1 cellular context compared by ENCODE assay signal in the genomic region with DNA sequence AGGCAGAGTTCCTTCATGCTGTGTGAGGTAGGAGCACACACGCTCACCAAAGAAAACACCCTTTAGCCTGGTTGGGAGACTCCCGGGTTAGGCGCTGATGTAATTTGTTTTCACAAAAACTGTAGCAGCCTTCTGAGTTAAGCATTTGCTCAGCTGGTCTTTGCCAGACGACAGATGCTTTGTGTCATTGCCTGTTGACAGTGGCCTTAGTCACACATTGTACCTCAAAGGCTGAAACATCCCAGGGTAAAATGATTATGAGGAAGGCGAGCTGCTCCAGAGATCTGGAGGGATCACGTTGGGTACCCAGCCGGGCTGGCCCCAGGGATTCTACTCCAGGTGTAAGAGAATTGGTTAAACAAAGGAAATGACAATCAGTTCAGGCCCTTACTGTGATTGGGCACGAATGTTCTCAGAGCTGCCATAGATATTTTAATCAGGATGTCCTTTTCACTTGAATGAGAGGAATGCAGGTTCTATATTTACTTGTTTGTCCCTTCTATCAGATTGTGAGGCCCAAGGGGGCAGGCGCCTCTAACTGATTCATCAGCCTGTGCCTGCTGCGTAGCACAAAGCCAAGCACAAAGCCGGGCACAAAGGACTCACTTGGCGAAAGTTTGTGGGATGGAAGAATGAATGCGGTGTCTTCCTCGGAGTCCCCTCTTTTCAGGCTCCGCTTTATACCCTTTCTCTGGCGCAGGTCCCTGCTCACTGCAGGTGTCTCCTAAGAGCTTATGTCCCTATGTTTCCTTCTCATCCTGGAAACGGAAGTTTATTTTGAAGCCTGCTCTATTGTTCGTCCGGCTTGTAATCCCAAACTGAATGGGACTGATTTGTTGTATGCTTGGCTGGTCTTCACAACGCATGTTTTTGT.
TF ChIP-seq lines count a peak whose summit lies in the region.

No MANE protein-coding gene starts in this region.

TF ChIP-seq in HepG2, 621 proteins besides CTCF, POLR2A, EP300 and RAD21 (continued from another document and continues in another):
- peak; percentile 49; the same call in 1 of the 2 replicates for TF ChIP-seq ARID4A (CRISPR knock-in tag; IDR thresholded peaks at IDR 0.05; ENCODE audit: borderline replicate concordance)
- TF ChIP-seq ZNF790 (CRISPR knock-in tag; IDR thresholded peaks at IDR 0.05; ENCODE audit: borderline replicate concordance): no peak
- TF ChIP-seq CREM (IDR thresholded peaks at IDR 0.05): peak; percentile 49; the same call in 1 of the 2 replicates
- no peak for TF ChIP-seq CREM (CRISPR knock-in tag; IDR thresholded peaks at IDR 0.05)
- TF ChIP-seq ATF2 (CRISPR knock-in tag; IDR thresholded peaks at IDR 0.05): peak; percentile 69; the same call in 1 of the 2 replicates
- no peak; the same call in 1 of the 2 replicates for TF ChIP-seq MIXL1 (CRISPR knock-in tag; IDR thresholded peaks at IDR 0.05)
- TF ChIP-seq SALL1 (CRISPR knock-in tag; IDR thresholded peaks at IDR 0.05): peak; percentile 52; the same call in 1 of the 2 replicates
- peak; percentile 32; the same call in 1 of the 2 replicates for TF ChIP-seq ELF3 (CRISPR knock-in tag; IDR thresholded peaks at IDR 0.05)
- peak; percentile 77 for TF ChIP-seq ZBTB21 (CRISPR knock-in tag; IDR thresholded peaks at IDR 0.05)
- no peak for TF ChIP-seq TRIM22 (IDR thresholded peaks at IDR 0.05)
- no peak for TF ChIP-seq NFATC3 (CRISPR knock-in tag; IDR thresholded peaks at IDR 0.05)
- TF ChIP-seq PRMT3 (CRISPR knock-in tag; IDR thresholded peaks at IDR 0.05; ENCODE audit: borderline replicate concordance, low read depth): no peak
- TF ChIP-seq ZNF644 (CRISPR knock-in tag; IDR thresholded peaks at IDR 0.05; ENCODE audit: low read depth): 0 out of 2 replicates have a peak, but pooled peaks have one; percentile 17
- no peak for TF ChIP-seq RBM39 (IDR thresholded peaks at IDR 0.05; ENCODE audit: low read depth, low read length, poor library complexity, severe bottlenecking)
- 0 out of 2 replicates have a peak, but pooled peaks have one; percentile 21 for TF ChIP-seq ZFP36L1 (CRISPR knock-in tag; IDR thresholded peaks at IDR 0.05)
- peak; percentile 42; the same call in 1 of the 2 replicates for TF ChIP-seq PRDM10 (CRISPR knock-in tag; IDR thresholded peaks at IDR 0.05; ENCODE audit: low read depth)
- no peak for TF ChIP-seq ZFP36L2 (CRISPR knock-in tag; IDR thresholded peaks at IDR 0.05)
- TF ChIP-seq YEATS4 (CRISPR knock-in tag; IDR thresholded peaks at IDR 0.05; ENCODE audit: borderline replicate concordance): 0 out of 2 replicates have a peak, but pooled peaks have one; percentile 25
- TF ChIP-seq HOXA3 (CRISPR knock-in tag; IDR thresholded peaks at IDR 0.05): peak; percentile 52; the same call in 1 of the 2 replicates
- peak; percentile 68 for TF ChIP-seq THRA (CRISPR knock-in tag; IDR thresholded peaks at IDR 0.05; ENCODE audit: borderline replicate concordance)
- TF ChIP-seq LCORL (IDR thresholded peaks at IDR 0.05): no peak
- TF ChIP-seq LCORL (CRISPR knock-in tag; IDR thresholded peaks at IDR 0.05): peak; percentile 81
- TF ChIP-seq HDAC2 (CRISPR knock-in tag; IDR thresholded peaks at IDR 0.05): peak; percentile 64; the same call in 1 of the 2 replicates
- no peak for TF ChIP-seq MZF1 (CRISPR knock-in tag; IDR thresholded peaks at IDR 0.05; ENCODE audit: borderline replicate concordance)
- no peak for TF ChIP-seq DMAP1 (CRISPR knock-in tag; IDR thresholded peaks at IDR 0.05)
- TF ChIP-seq MAF1 (CRISPR knock-in tag; IDR thresholded peaks at IDR 0.05; ENCODE audit: borderline replicate concordance): no peak
- TF ChIP-seq SIN3A (IDR thresholded peaks at IDR 0.05; ENCODE audit: borderline replicate concordance, low read depth, low read length): peak; percentile 85
- peak; percentile 81 for TF ChIP-seq FOSL2 (CRISPR knock-in tag; IDR thresholded peaks at IDR 0.05)
- peak; percentile 58; the same call in 1 of the 2 replicates for TF ChIP-seq KLF11 (CRISPR knock-in tag; IDR thresholded peaks at IDR 0.05)
- peak; percentile 37; the same call in 1 of the 2 replicates for TF ChIP-seq FOXA1 (IDR thresholded peaks at IDR 0.05)
- peak; percentile 80 for TF ChIP-seq FOXA1 (CRISPR knock-in tag; IDR thresholded peaks at IDR 0.05)
- 0 out of 2 replicates have a peak, but pooled peaks have one; percentile 16 for TF ChIP-seq FOXP1 (IDR thresholded peaks at IDR 0.05)
- TF ChIP-seq FOXP1 (CRISPR knock-in tag; IDR thresholded peaks at IDR 0.05): peak; percentile 71; the same call in 1 of the 2 replicates
- 0 out of 2 replicates have a peak, but pooled peaks have one; percentile 25 for TF ChIP-seq REPIN1 (CRISPR knock-in tag; IDR thresholded peaks at IDR 0.05; ENCODE audit: borderline replicate concordance, low read depth)
- no peak for TF ChIP-seq TEAD3 (CRISPR knock-in tag; optimal IDR thresholded peaks at IDR 0.05; ENCODE audit: borderline replicate concordance)
- TF ChIP-seq NPAS2 (CRISPR knock-in tag; IDR thresholded peaks at IDR 0.05; ENCODE audit: borderline replicate concordance): no peak
- peak; percentile 54 for TF ChIP-seq XRCC5 (optimal IDR thresholded peaks at IDR 0.05; ENCODE audit: low read length)
- TF ChIP-seq FOXP4 (CRISPR knock-in tag; IDR thresholded peaks at IDR 0.05): no peak; the same call in 1 of the 2 replicates
- no peak for TF ChIP-seq ZNF296 (CRISPR knock-in tag; conservative IDR thresholded peaks at IDR 0.05)
- TF ChIP-seq, protein P1, sequence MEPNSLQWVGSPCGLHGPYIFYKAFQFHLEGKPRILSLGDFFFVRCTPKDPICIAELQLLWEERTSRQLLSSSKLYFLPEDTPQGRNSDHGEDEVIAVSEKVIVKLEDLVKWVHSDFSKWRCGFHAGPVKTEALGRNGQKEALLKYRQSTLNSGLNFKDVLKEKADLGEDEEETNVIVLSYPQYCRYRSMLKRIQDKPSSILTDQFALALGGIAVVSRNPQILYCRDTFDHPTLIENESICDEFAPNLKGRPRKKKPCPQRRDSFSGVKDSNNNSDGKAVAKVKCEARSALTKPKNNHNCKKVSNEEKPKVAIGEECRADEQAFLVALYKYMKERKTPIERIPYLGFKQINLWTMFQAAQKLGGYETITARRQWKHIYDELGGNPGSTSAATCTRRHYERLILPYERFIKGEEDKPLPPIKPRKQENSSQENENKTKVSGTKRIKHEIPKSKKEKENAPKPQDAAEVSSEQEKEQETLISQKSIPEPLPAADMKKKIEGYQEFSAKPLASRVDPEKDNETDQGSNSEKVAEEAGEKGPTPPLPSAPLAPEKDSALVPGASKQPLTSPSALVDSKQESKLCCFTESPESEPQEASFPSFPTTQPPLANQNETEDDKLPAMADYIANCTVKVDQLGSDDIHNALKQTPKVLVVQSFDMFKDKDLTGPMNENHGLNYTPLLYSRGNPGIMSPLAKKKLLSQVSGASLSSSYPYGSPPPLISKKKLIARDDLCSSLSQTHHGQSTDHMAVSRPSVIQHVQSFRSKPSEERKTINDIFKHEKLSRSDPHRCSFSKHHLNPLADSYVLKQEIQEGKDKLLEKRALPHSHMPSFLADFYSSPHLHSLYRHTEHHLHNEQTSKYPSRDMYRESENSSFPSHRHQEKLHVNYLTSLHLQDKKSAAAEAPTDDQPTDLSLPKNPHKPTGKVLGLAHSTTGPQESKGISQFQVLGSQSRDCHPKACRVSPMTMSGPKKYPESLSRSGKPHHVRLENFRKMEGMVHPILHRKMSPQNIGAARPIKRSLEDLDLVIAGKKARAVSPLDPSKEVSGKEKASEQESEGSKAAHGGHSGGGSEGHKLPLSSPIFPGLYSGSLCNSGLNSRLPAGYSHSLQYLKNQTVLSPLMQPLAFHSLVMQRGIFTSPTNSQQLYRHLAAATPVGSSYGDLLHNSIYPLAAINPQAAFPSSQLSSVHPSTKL (CRISPR knock-in tag; IDR thresholded peaks at IDR 0.05): peak; percentile 82
